Comparison of ENCODE assay signal across 8 cellular contexts in genomic region chr5:16465544-16466432, GRCh38. TPM values are rescaled to one million over a fixed set of nuclear protein-coding genes. Genes with fewer than 3 reads are reported as not detected.
DNase-seq lines count a peak whose midpoint lies in the region; ATAC-seq and TF ChIP-seq lines count a peak whose summit lies in the region.

TSS of gene ZNF622 (minus strand) at chr5:16465800. CDS start at chr5:16465665, 135 bp downstream.

- DNase-seq in CMK (ENCODE audit: low read depth) (peak; percentile 88), GM20000 (ENCODE audit: low spot score) (peak; percentile 82), HS-5 (ENCODE audit: low read depth) (peak; percentile 69), NK-92 (lab: John Stamatoyannopoulos, UW; ENCODE audit: unreplicated experiment) (peak; percentile 37), lower lobe of right lung (peak; percentile 95)
- peak; percentile 67 to 78 for DNase-seq in activated CD8-positive, alpha-beta memory T cell treated with anti-CD3 and anti-CD28 coated beads for 1 hour (ENCODE audit: extremely low read depth in 1 of 2, low read depth in 1 of 2)
- DNase-seq in effector CD4-positive, alpha-beta T cell, result peak; percentile 84
- DNase-seq in stimulated activated CD4-positive, alpha-beta T cell treated with anti-CD3 and anti-CD28 coated beads, TNF-alpha, amount 100 ng/mL, for 24 hours (ENCODE audit: low read depth in 3 of 3), result peak; percentile 78 to 89 (median 84)

- ATAC-seq in lower lobe of right lung, result peak; percentile 97 to 98

- TF ChIP-seq CTCF in GM20000 (IDR thresholded peaks at IDR 0.05; ENCODE audit: extremely low read depth, missing control alignments), result no peak
- no peak for TF ChIP-seq CTCF in lower lobe of right lung (IDR thresholded peaks at IDR 0.05)

- peaks cover 60% of the 10 kb centered on the region for H3K4me1 ChIP-seq in lower lobe of right lung

- H3K27ac ChIP-seq in lower lobe of right lung, result peak within 1 kb of the TSS; percentile 89

- no peaks in the 10 kb centered on the region for H3K9me3 ChIP-seq in lower lobe of right lung

- H3K36me3 ChIP-seq in lower lobe of right lung, result peaks cover 29% of the 10 kb centered on the region

- H3K4me3 ChIP-seq in lower lobe of right lung, result peak within 1 kb of the TSS; percentile 93

- intact Hi-C loops in lower lobe of right lung (cut with DNase I), result no loop called here

- H3K27me3 ChIP-seq in lower lobe of right lung (ENCODE audit: low read depth), result no peaks in the 10 kb centered on the region

RNA-seq across cellular contexts. Expression of gene ZNF622, which starts in this region (rescaled TPM):
- total RNA-seq in lower lobe of right lung, result 28.1 TPM

Comparison
In these comparisons a context has a peak if more than half of its experiments do, and no peak if none do; other contexts are left out.
1. Peak in every context shown above with its lines: DNase-seq, ATAC-seq, H3K4me3 ChIP-seq and H3K27ac ChIP-seq.
2. DNase-seq: peak in every context shown above with its lines; median percentile 95 in lower lobe of right lung; 88 in CMK; 84 in effector CD4-positive, alpha-beta T cell; 84 in stimulated activated CD4-positive, alpha-beta T cell treated with anti-CD3 and anti-CD28 coated beads, TNF-alpha, amount 100 ng/mL, for 24 hours; 82 in GM20000; 72 in activated CD8-positive, alpha-beta memory T cell treated with anti-CD3 and anti-CD28 coated beads for 1 hour; 69 in HS-5; 37 in NK-92.